8 cellular contexts compared by ENCODE assay signal in genomic region chr17:2337152-2337810, GRCh38. TPM values are rescaled to one million over a fixed set of nuclear protein-coding genes. Genes with fewer than 3 reads are reported as not detected.
DNase-seq lines count a peak whose midpoint lies in the region; ATAC-seq and TF ChIP-seq lines count a peak whose summit lies in the region.

Gene SGSM2 (plus strand): TSS chr17:2337501. CDS start chr17:2337689, 188 bp downstream.

- under 1% methylated on average over 85 of the region's 85 CpGs for WGBS in liver

- H3K27me3 Mint-ChIP-seq in CD14-positive monocyte (ENCODE audit: low read depth in 3 of 3): peaks cover 0 to 4% (median 0%) of the 10 kb centered on the region in 3 donors
- no peaks in the 10 kb centered on the region for H3K27me3 Mint-ChIP-seq in dendritic cell treated with granulocyte-macrophage colony-stimulating factor and Interleukin-4, amounts not matched to agents 40 ng/mL and 50 ng/mL, for 4 days

- peak within 1 kb of the TSS; percentile 73 to 100 (median 97) for H3K4me3 ChIP-seq in liver (ENCODE audit: low read depth in 1 of 3, low read length in 3 of 3)

- DNase-seq in CD14-positive monocyte (ENCODE audit: low spot score): no peak
- DNase-seq in NCI-H2196 treated with DMSO at 0.1 percent for 48 hours (lab: John Stamatoyannopoulos, UW; ENCODE audit: unreplicated experiment): peak; percentile 3
- DNase-seq in activated CD4-positive, alpha-beta T cell treated with anti-CD3 and anti-CD28 coated beads, Interleukin-2, amount 50 U/mL, for 4 hours: peak; percentile 55 to 64
- DNase-seq in stimulated activated CD4-positive, alpha-beta T cell treated with anti-CD3 and anti-CD28 coated beads, Interleukin-2, amount 100 ng/mL, for 48 hours: peak; percentile 41 to 52

- H3K27ac Mint-ChIP-seq in CD14-positive monocyte: peak within 1 kb of the TSS; percentile 69 to 94 (median 86)
- peak within 1 kb of the TSS; percentile 85 for H3K27ac Mint-ChIP-seq in dendritic cell treated with granulocyte-macrophage colony-stimulating factor and Interleukin-4, amounts not matched to agents 40 ng/mL and 50 ng/mL, for 4 days

- intact Hi-C loops in CD14-positive monocyte (cut with micrococcal nuclease): loop anchor here in 1 of 2 donors (5.0 kb wide), 1 partner anchor 35 kb away; the partner anchor contains the start of genes SMG6 and SRR
- intact Hi-C loops in dendritic cell treated with granulocyte-macrophage colony-stimulating factor and Interleukin-4, amounts not matched to agents 40 ng/mL and 50 ng/mL, for 4 days (cut with micrococcal nuclease): no loop called here

- peaks cover 6 to 8% of the 10 kb centered on the region in 2 donors for H3K36me3 Mint-ChIP-seq in CD14-positive monocyte
- peaks cover 13% of the 10 kb centered on the region for H3K36me3 Mint-ChIP-seq in dendritic cell treated with granulocyte-macrophage colony-stimulating factor and Interleukin-4, amounts not matched to agents 40 ng/mL and 50 ng/mL, for 4 days (ENCODE audit: low read depth)

- ATAC-seq in GM21576 (IDR thresholded peaks at IDR 0.05; ENCODE audit: unreplicated experiment) (peak; percentile 23), HG03469 (IDR thresholded peaks at IDR 0.05; ENCODE audit: unreplicated experiment) (no peak)

- TF ChIP-seq CTCF in CD14-positive monocyte (IDR thresholded peaks at IDR 0.05) (no peak), liver (IDR thresholded peaks at IDR 0.05; ENCODE audit: low read depth, low read length, missing input control) (no peak)

- no peaks in the 10 kb centered on the region for H3K9me3 ChIP-seq in liver (ENCODE audit: control insufficient read depth in 4 of 4, low read length in 3 of 4)

- peak within 1 kb of the TSS; percentile 20 to 81 for H3K9ac ChIP-seq in liver (ENCODE audit: low read depth in 1 of 2, low read length in 2 of 2)

- H3K4me1 Mint-ChIP-seq in CD14-positive monocyte: peaks cover 15% of the 10 kb centered on the region
- H3K4me1 Mint-ChIP-seq in dendritic cell treated with granulocyte-macrophage colony-stimulating factor and Interleukin-4, amounts not matched to agents 40 ng/mL and 50 ng/mL, for 4 days (ENCODE audit: low read depth): peaks cover 27% of the 10 kb centered on the region

- no peak for TF ChIP-seq RAD21 in liver (IDR thresholded peaks at IDR 0.05)

- H3K27me3 ChIP-seq in liver (ENCODE audit: control insufficient read depth in 4 of 4, insufficient read depth in 4 of 4, low read length in 3 of 4): no peaks in the 10 kb centered on the region

- peaks cover 0 to 28% (median 21%) of the 10 kb centered on the region in 4 donors for H3K4me1 ChIP-seq in liver (ENCODE audit: control insufficient read depth in 4 of 4, insufficient read depth in 4 of 4, low read length in 3 of 4)

- H3K36me3 ChIP-seq in liver (ENCODE audit: control insufficient read depth in 4 of 4, insufficient read depth in 3 of 4, low read depth in 1 of 4, low read length in 3 of 4): peaks cover 2 to 27% (median 22%) of the 10 kb centered on the region in 4 donors

- no peaks in the 10 kb centered on the region for H3K9me3 Mint-ChIP-seq in CD14-positive monocyte
- no peaks in the 10 kb centered on the region for H3K9me3 Mint-ChIP-seq in dendritic cell treated with granulocyte-macrophage colony-stimulating factor and Interleukin-4, amounts not matched to agents 40 ng/mL and 50 ng/mL, for 4 days

- peak within 1 kb of the TSS; percentile 79 to 94 for H3K27ac ChIP-seq in liver (ENCODE audit: low read depth in 1 of 2, low read length in 2 of 2)

- peak within 1 kb of the TSS; percentile 95 to 97 for H3K4me3 Mint-ChIP-seq in CD14-positive monocyte
- H3K4me3 Mint-ChIP-seq in dendritic cell treated with granulocyte-macrophage colony-stimulating factor and Interleukin-4, amounts not matched to agents 40 ng/mL and 50 ng/mL, for 4 days: peak within 1 kb of the TSS; percentile 94

TF ChIP-seq in liver, 16 proteins besides CTCF, POLR2A, EP300 and RAD21:
- TF ChIP-seq REST (IDR thresholded peaks at IDR 0.05): no peak
- no peak for TF ChIP-seq SP1 (IDR thresholded peaks at IDR 0.05)
- TF ChIP-seq HNF4G (IDR thresholded peaks at IDR 0.05): no peak
- TF ChIP-seq MAX (IDR thresholded peaks at IDR 0.05): no peak
- TF ChIP-seq GABPA (IDR thresholded peaks at IDR 0.05 in 1 of 2, conservative IDR thresholded peaks at IDR 0.05 in 1 of 2): no peak
- no peak for TF ChIP-seq EGR1 (IDR thresholded peaks at IDR 0.05; ENCODE audit: low read depth in 2 of 2)
- no peak for TF ChIP-seq ATF3 (IDR thresholded peaks at IDR 0.05)
- no peak for TF ChIP-seq YY1 (IDR thresholded peaks at IDR 0.05)
- TF ChIP-seq HNF4A (conservative IDR thresholded peaks at IDR 0.05): no peak

RNA-seq across cellular contexts. Expression of gene SGSM2, which starts in this region (rescaled TPM):
- 1 to 10 TPM; 3.0 to 3.5 TPM for polyA plus RNA-seq in CD14-positive monocyte
- total RNA-seq in liver: 10 to 100 TPM; 12.4 to 17.5 TPM
- 10 to 100 TPM in 1 of 2 donors, 1 to 10 TPM in 1; 5.5 to 12.4 TPM for polyA plus RNA-seq in liver
